Comparison of ENCODE assay signal across 20 cellular contexts in the genomic region with DNA sequence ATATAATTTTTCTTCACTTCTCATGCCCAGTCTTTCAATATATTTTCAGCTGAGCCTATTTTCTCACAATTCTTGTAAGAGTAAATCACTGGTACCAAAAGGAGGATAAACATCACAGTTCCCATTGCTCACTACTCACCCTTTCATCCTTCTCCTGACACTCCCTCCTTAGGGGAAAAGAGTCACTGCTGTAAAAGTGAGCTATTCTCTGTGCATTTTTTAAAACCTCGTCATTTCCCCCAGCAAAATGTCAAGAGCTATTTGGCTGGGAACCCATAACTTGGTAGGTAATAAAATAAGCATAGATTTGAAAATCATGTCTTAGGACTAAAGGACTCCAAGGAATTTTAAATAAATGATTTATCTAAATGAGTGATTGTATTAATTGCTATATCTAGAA.
DNase-seq lines count a peak whose midpoint lies in the region; ATAC-seq, FAIRE-seq and TF ChIP-seq lines count a peak whose summit lies in the region.
"Had no signal": no experiment of that assay in that cellular context is flagged by ENCODE, and none has a peak within 500 bp of the region (broad histone marks: within the 10 kb centered on the region; RNA-seq: fewer than 3 reads in every experiment).

No MANE protein-coding gene starts in this region.

- H3K27ac Mint-ChIP-seq in astrocyte (ENCODE audit: unreplicated experiment) = peak overlapping the region; percentile 60
- peak overlapping the region; percentile 56 for H3K27ac Mint-ChIP-seq in glutamatergic neuron (ENCODE audit: unreplicated experiment)
- H3K27ac Mint-ChIP-seq: B cell; CD4-positive, CD25-positive, alpha-beta regulatory T cell; CD8-positive, alpha-beta memory T cell; GM23338 had no signal

- H3K36me3 ChIP-seq in astrocyte (ENCODE audit: insufficient read depth, low read length) = no peaks in the 10 kb centered on the region
- H3K36me3 ChIP-seq: BLaER1 treated with 17β-estradiol and CSF1 and Interleukin-3, amounts not matched to agents 10 nM and 100 nM had no signal

- no peak overlapping the region for H3K4me3 ChIP-seq in astrocyte (ENCODE audit: insufficient read depth, low read depth, low read length)
- H3K4me3 ChIP-seq: BLaER1 treated with 17β-estradiol and CSF1 and Interleukin-3, amounts not matched to agents 10 nM and 100 nM; GM23338; K562 had no signal

- no peak for FAIRE-seq in astrocyte (lab: Jason Lieb, UNC)
- FAIRE-seq: D721Med, K562 had no signal

- H4K20me1 ChIP-seq in astrocyte (ENCODE audit: insufficient read depth, low read length) = no peaks in the 10 kb centered on the region
- H4K20me1 ChIP-seq: BLaER1 treated with 17β-estradiol and CSF1 and Interleukin-3, amounts not matched to agents 10 nM and 100 nM had no signal

- H3K27me3 Mint-ChIP-seq in astrocyte (ENCODE audit: low read depth, unreplicated experiment) (peaks cover 5% of the 10 kb centered on the region), glutamatergic neuron (ENCODE audit: unreplicated experiment) (peaks cover 2% of the 10 kb centered on the region)
- H3K27me3 Mint-ChIP-seq: B cell; CD4-positive, CD25-positive, alpha-beta regulatory T cell had no signal

- H3K36me3 Mint-ChIP-seq in astrocyte (ENCODE audit: low read depth, unreplicated experiment) (no peaks in the 10 kb centered on the region), glutamatergic neuron (ENCODE audit: unreplicated experiment) (no peaks in the 10 kb centered on the region)
- H3K36me3 Mint-ChIP-seq: CD4-positive, CD25-positive, alpha-beta regulatory T cell; CD8-positive, alpha-beta memory T cell had no signal

- no peak overlapping the region for H3K9ac ChIP-seq in astrocyte (ENCODE audit: low read length)
- H3K9ac ChIP-seq: BLaER1 treated with 17β-estradiol and CSF1 and Interleukin-3, amounts not matched to agents 10 nM and 100 nM had no signal

- H3K4me2 ChIP-seq in astrocyte (ENCODE audit: low read length) = no peak overlapping the region
- H3K4me2 ChIP-seq: BLaER1 treated with 17β-estradiol and CSF1 and Interleukin-3, amounts not matched to agents 10 nM and 100 nM; GM23338 had no signal

- H3K79me2 ChIP-seq in astrocyte (ENCODE audit: insufficient read depth, low read length) = no peaks in the 10 kb centered on the region

- ATAC-seq in GM19455 (IDR thresholded peaks at IDR 0.05; ENCODE audit: unreplicated experiment) = no peak
- ATAC-seq: GM23338, K562 had no signal

- H2AFZ ChIP-seq in astrocyte (ENCODE audit: low read depth, low read length) = no peak overlapping the region
- H2AFZ ChIP-seq: GM23338 had no signal

- no peak overlapping the region for H3K27ac ChIP-seq in astrocyte (ENCODE audit: low read depth, low read length)
- H3K27ac ChIP-seq: BLaER1 treated with 17β-estradiol and CSF1 and Interleukin-3, amounts not matched to agents 10 nM and 100 nM had no signal

- no peaks in the 10 kb centered on the region for H3K4me1 ChIP-seq in astrocyte (ENCODE audit: insufficient read depth, low read length)
- H3K4me1 ChIP-seq: BLaER1 treated with 17β-estradiol and CSF1 and Interleukin-3, amounts not matched to agents 10 nM and 100 nM; Caco-2 had no signal

- no peak overlapping the region for H3K4me3 Mint-ChIP-seq in astrocyte (ENCODE audit: unreplicated experiment)
- H3K4me3 Mint-ChIP-seq in glutamatergic neuron (ENCODE audit: unreplicated experiment) = peak overlapping the region; percentile 4
- H3K4me3 Mint-ChIP-seq: B cell; CD4-positive, CD25-positive, alpha-beta regulatory T cell; CD8-positive, alpha-beta memory T cell; GM23338 had no signal

- DNase-seq in COLO829 (ENCODE audit: low spot score) = peak; percentile 10
- DNase-seq in HS-5 (ENCODE audit: low read depth) = peak; percentile 16
- DNase-seq in astrocyte (ENCODE audit: low read depth) = no peak
- DNase-seq in glutamatergic neuron = no peak
- no peak for DNase-seq in C1 segment of cervical spinal cord (lab: John Stamatoyannopoulos, UW)
- no peak for DNase-seq in GOT3 (lab: John Stamatoyannopoulos, UW)
- no peak for DNase-seq in HuH-7.5 (ENCODE audit: low spot score)
- DNase-seq: 8988T; Caco-2; CD4-positive, CD25-positive, alpha-beta regulatory T cell; CD8-positive, alpha-beta memory T cell; GF-D8; H7; IMR-90 had no signal

- peaks cover 5% of the 10 kb centered on the region for H3K9me3 ChIP-seq in astrocyte (ENCODE audit: insufficient read depth, low read depth, low read length)
- H3K9me3 ChIP-seq: BLaER1 treated with 17β-estradiol and CSF1 and Interleukin-3, amounts not matched to agents 10 nM and 100 nM; Caco-2 had no signal

- no peaks in the 10 kb centered on the region for H3K9me3 Mint-ChIP-seq in astrocyte (ENCODE audit: unreplicated experiment)
- no peaks in the 10 kb centered on the region for H3K9me3 Mint-ChIP-seq in glutamatergic neuron (ENCODE audit: unreplicated experiment)
- H3K9me3 Mint-ChIP-seq: CD8-positive, alpha-beta memory T cell; GM23338 had no signal

- TF ChIP-seq CTCF in astrocyte (IDR thresholded peaks at IDR 0.05; ENCODE audit: insufficient read depth, low read depth, low read length) (no peak), glutamatergic neuron (IDR thresholded peaks at IDR 0.05; ENCODE audit: partially characterized antibody, unreplicated experiment) (no peak)

- H3K27me3 ChIP-seq in astrocyte (ENCODE audit: insufficient read depth, low read length) = no peaks in the 10 kb centered on the region
- H3K27me3 ChIP-seq: BLaER1 treated with 17β-estradiol and CSF1 and Interleukin-3, amounts not matched to agents 10 nM and 100 nM had no signal

- H3K4me1 Mint-ChIP-seq in astrocyte (ENCODE audit: low read depth, unreplicated experiment) = peaks cover 20% of the 10 kb centered on the region
- H3K4me1 Mint-ChIP-seq in glutamatergic neuron (ENCODE audit: low read depth, unreplicated experiment) = peaks cover 17% of the 10 kb centered on the region
- H3K4me1 Mint-ChIP-seq: B cell; CD4-positive, CD25-positive, alpha-beta regulatory T cell; CD8-positive, alpha-beta memory T cell had no signal

Comparison
In these comparisons a context has a peak if more than half of its experiments do, and no peak if none do; other contexts are left out.
1. DNase-seq: peak in COLO829 (single experiment) and HS-5 (single experiment); none in astrocyte (single experiment), glutamatergic neuron (single experiment), C1 segment of cervical spinal cord (0 of 14), GOT3 (single experiment) and HuH-7.5 (single experiment).